Comparison of ENCODE assay signal across 1 cellular context in genomic region chr1:25820247-25821111, GRCh38.
A peak's percentile ranks its signal among the peaks of the same experiment; 100 is the strongest.
TF ChIP-seq lines count a peak whose summit lies in the region.

No MANE protein-coding gene starts in this region.

TF ChIP-seq in HepG2, 621 proteins besides CTCF, POLR2A, EP300 and RAD21 (continued from another document and continues in another):
- TF ChIP-seq POLR2AphosphoS2 (IDR thresholded peaks at IDR 0.05; ENCODE audit: low read depth, low read length), result no peak
- TF ChIP-seq PAX8 (CRISPR knock-in tag; IDR thresholded peaks at IDR 0.05; ENCODE audit: borderline replicate concordance), result no peak
- no peak; the same call in 1 of the 2 replicates for TF ChIP-seq ETV5 (CRISPR knock-in tag; IDR thresholded peaks at IDR 0.05; ENCODE audit: borderline replicate concordance)
- TF ChIP-seq ZBTB34 (CRISPR knock-in tag; IDR thresholded peaks at IDR 0.05), result no peak
- no peak for TF ChIP-seq GLMP (CRISPR knock-in tag; IDR thresholded peaks at IDR 0.05; ENCODE audit: borderline replicate concordance)
- TF ChIP-seq MLLT10 (CRISPR knock-in tag; IDR thresholded peaks at IDR 0.05), result no peak
- TF ChIP-seq MATR3 (CRISPR knock-in tag; IDR thresholded peaks at IDR 0.05), result no peak
- TF ChIP-seq SIN3B (IDR thresholded peaks at IDR 0.05; ENCODE audit: low read length), result no peak
- TF ChIP-seq ASH2L (IDR thresholded peaks at IDR 0.05; ENCODE audit: insufficient read length, low read depth, low read length), result peak; percentile 81
- TF ChIP-seq ZNF800 (CRISPR knock-in tag; IDR thresholded peaks at IDR 0.05), result no peak
- TF ChIP-seq SNAPC4 (CRISPR knock-in tag; IDR thresholded peaks at IDR 0.05), result no peak
- TF ChIP-seq ATF2 (CRISPR knock-in tag; IDR thresholded peaks at IDR 0.05), result no peak
- no peak for TF ChIP-seq ZFP62 (CRISPR knock-in tag; IDR thresholded peaks at IDR 0.05)
- TF ChIP-seq JDP2 (CRISPR knock-in tag; IDR thresholded peaks at IDR 0.05; ENCODE audit: borderline replicate concordance), result no peak; the same call in 1 of the 2 replicates
- TF ChIP-seq ZNF441 (CRISPR knock-in tag; IDR thresholded peaks at IDR 0.05; ENCODE audit: borderline replicate concordance), result no peak
- TF ChIP-seq IRF9 (CRISPR knock-in tag; IDR thresholded peaks at IDR 0.05; ENCODE audit: borderline replicate concordance), result no peak
- TF ChIP-seq FIP1L1 (IDR thresholded peaks at IDR 0.05; ENCODE audit: borderline replicate concordance, insufficient read depth, low read depth, low read length), result no peak
- TF ChIP-seq FOSL2 (CRISPR knock-in tag; IDR thresholded peaks at IDR 0.05), result no peak
- TF ChIP-seq ZNF543 (CRISPR knock-in tag; IDR thresholded peaks at IDR 0.05), result 0 out of 2 replicates have a peak, but pooled peaks have one; percentile 26
- TF ChIP-seq GMEB2 (CRISPR knock-in tag; IDR thresholded peaks at IDR 0.05; ENCODE audit: low read depth), result no peak
- no peak for TF ChIP-seq KDM1A (CRISPR knock-in tag; IDR thresholded peaks at IDR 0.05)
- TF ChIP-seq HNRNPK (IDR thresholded peaks at IDR 0.05; ENCODE audit: low read depth, low read length, poor library complexity, severe bottlenecking), result no peak
- TF ChIP-seq ZNF232 (CRISPR knock-in tag; IDR thresholded peaks at IDR 0.05; ENCODE audit: borderline replicate concordance), result no peak
- no peak for TF ChIP-seq HOXD1 (CRISPR knock-in tag; IDR thresholded peaks at IDR 0.05)
- 0 out of 2 replicates have a peak, but pooled peaks have one; percentile 13 for TF ChIP-seq RELA (CRISPR knock-in tag; IDR thresholded peaks at IDR 0.05)
- no peak for TF ChIP-seq ZNF609 (CRISPR knock-in tag; IDR thresholded peaks at IDR 0.05; ENCODE audit: borderline replicate concordance)
- 0 out of 2 replicates have a peak, but pooled peaks have one; percentile 21 for TF ChIP-seq ZNF343 (CRISPR knock-in tag; IDR thresholded peaks at IDR 0.05)
- no peak for TF ChIP-seq KDM6A (CRISPR knock-in tag; IDR thresholded peaks at IDR 0.05; ENCODE audit: low read depth)
- TF ChIP-seq U2AF1 (optimal IDR thresholded peaks at IDR 0.05; ENCODE audit: low read depth, low read length), result peak; percentile 53
- peak; percentile 31; the same call in 1 of the 2 replicates for TF ChIP-seq ZNF296 (CRISPR knock-in tag; conservative IDR thresholded peaks at IDR 0.05)
- TF ChIP-seq DDIT3 (CRISPR knock-in tag; IDR thresholded peaks at IDR 0.05), result no peak
- no peak for TF ChIP-seq SNAPC5 (CRISPR knock-in tag; IDR thresholded peaks at IDR 0.05; ENCODE audit: borderline replicate concordance)
- no peak for TF ChIP-seq RNF2 (conservative IDR thresholded peaks at IDR 0.05; ENCODE audit: low read depth)
- TF ChIP-seq FOXA3 (CRISPR knock-in tag; IDR thresholded peaks at IDR 0.05), result no peak
- TF ChIP-seq RBFOX2 (IDR thresholded peaks at IDR 0.05; ENCODE audit: low read depth, low read length), result peak; percentile 88
- no peak for TF ChIP-seq ATAD3A (CRISPR knock-in tag; IDR thresholded peaks at IDR 0.05)
- TF ChIP-seq ZNF597 (CRISPR knock-in tag; IDR thresholded peaks at IDR 0.05), result no peak
